1 cellular context compared by ENCODE assay signal in genomic region chr6:113293106-113293505, GRCh38.
TF ChIP-seq lines count a peak whose summit lies in the region.

No MANE protein-coding gene starts in this region.

TF ChIP-seq in GM12878, 131 proteins besides CTCF, POLR2A, EP300 and RAD21 (continued from another document and continues in another):
- TF ChIP-seq ZNF592 (IDR thresholded peaks at IDR 0.05) (no peak), GABPA (IDR thresholded peaks at IDR 0.05; ENCODE audit: low read depth) (peak; percentile 33; the same call in 1 of the 2 replicates), STAT1 (conservative IDR thresholded peaks at IDR 0.05) (no peak), NFIC (IDR thresholded peaks at IDR 0.05; ENCODE audit: low read depth, low read length) (peak; percentile 43; the same call in 1 of the 2 replicates), RELB (IDR thresholded peaks at IDR 0.05; ENCODE audit: low read depth) (peak; percentile 20; the same call in 1 of the 2 replicates), ETV6 (conservative IDR thresholded peaks at IDR 0.05 in 1 of 2, IDR thresholded peaks at IDR 0.05 in 1 of 2; ENCODE audit: borderline replicate concordance in 1 of 2, low read depth in 1 of 2) (no peak), POU2F2 (IDR thresholded peaks at IDR 0.05; ENCODE audit: borderline replicate concordance, low read depth, low read length) (no peak), TAF1 (IDR thresholded peaks at IDR 0.05; ENCODE audit: borderline replicate concordance, low read depth, low read length) (no peak), MAX (IDR thresholded peaks at IDR 0.05; ENCODE audit: low read depth, low read length) (no peak), KDM1A (IDR thresholded peaks at IDR 0.05; ENCODE audit: borderline replicate concordance) (no peak), SREBF2 (IDR thresholded peaks at IDR 0.05; ENCODE audit: low read length) (no peak), ATF7 (IDR thresholded peaks at IDR 0.05; ENCODE audit: low read depth) (peak; percentile 29; the same call in 1 of the 2 replicates), PKNOX1 (IDR thresholded peaks at IDR 0.05) (peak; percentile 46), PRDM15 (CRISPR knock-in tag; IDR thresholded peaks at IDR 0.05) (no peak), HCFC1 (IDR thresholded peaks at IDR 0.05; ENCODE audit: low read length) (no peak), ZSCAN29 (IDR thresholded peaks at IDR 0.05) (no peak), CBX5 (IDR thresholded peaks at IDR 0.05; ENCODE audit: low read depth) (0 out of 2 replicates have a peak, but pooled peaks have one; percentile 51), E2F8 (IDR thresholded peaks at IDR 0.05; ENCODE audit: low read depth, partially characterized antibody) (no peak), JUND (IDR thresholded peaks at IDR 0.05; ENCODE audit: low read depth, low read length) (peak; percentile 54; the same call in 1 of the 2 replicates), SKIL (IDR thresholded peaks at IDR 0.05; ENCODE audit: low read depth, poor library complexity, severe bottlenecking) (peak; percentile 60), ZNF24 (IDR thresholded peaks at IDR 0.05) (peak; percentile 55), JUNB (IDR thresholded peaks at IDR 0.05) (peak; percentile 79), MTA3 (IDR thresholded peaks at IDR 0.05; ENCODE audit: borderline replicate concordance, low read length) (no peak), BCL11A (IDR thresholded peaks at IDR 0.05; ENCODE audit: low read depth, low read length) (peak; percentile 75), NKRF (conservative IDR thresholded peaks at IDR 0.05) (no peak), IKZF2 (IDR thresholded peaks at IDR 0.05) (peak; percentile 59 to 68; a peak in 3 of 4 replicates), RBBP5 (conservative IDR thresholded peaks at IDR 0.05) (no peak), RUNX3 (IDR thresholded peaks at IDR 0.05; ENCODE audit: low read length) (peak; percentile 93), IRF3 (IDR thresholded peaks at IDR 0.05) (no peak), GATAD2B (conservative IDR thresholded peaks at IDR 0.05; ENCODE audit: low read depth) (0 out of 2 replicates have a peak, but pooled peaks have one; percentile 35), RAD51 (IDR thresholded peaks at IDR 0.05) (no peak), BACH1 (IDR thresholded peaks at IDR 0.05; ENCODE audit: borderline replicate concordance) (peak; percentile 70; the same call in 1 of the 2 replicates), REST (IDR thresholded peaks at IDR 0.05; ENCODE audit: low read depth, low read length) (no peak), CBX3 (IDR thresholded peaks at IDR 0.05; ENCODE audit: borderline replicate concordance, low read depth) (no peak)
